8 cellular contexts compared by ENCODE assay signal in genomic region chr7:16431646-16432424, GRCh38. TPM values are rescaled to one million over a fixed set of nuclear protein-coding genes. Genes with fewer than 3 reads are reported as not detected.
DNase-seq lines count a peak whose midpoint lies in the region; ATAC-seq and TF ChIP-seq lines count a peak whose summit lies in the region.

No MANE protein-coding gene starts in this region.

- DNase-seq in AG09309 (ENCODE audit: low read depth) (no peak), GM03348 (ENCODE audit: low spot score) (peak; percentile 16), NCI-H82 treated with DMSO at 0.1 percent for 48 hours (lab: John Stamatoyannopoulos, UW; ENCODE audit: unreplicated experiment) (peak; percentile 26), cerebellar cortex (ENCODE audit: low spot score) (peak; percentile 25), lung microvascular endothelial cell (ENCODE audit: low read depth in 2 of 2) (peak; percentile 13 to 16), NCI-H187 treated with DMSO at 0.1 percent for 48 hours (lab: John Stamatoyannopoulos, UW) (no peak)

- TF ChIP-seq CTCF in AG09309 (IDR thresholded peaks at IDR 0.05; ENCODE audit: control insufficient read depth, insufficient read depth, low read depth, low read length, missing control alignments): peak; percentile 35

- no peak overlapping the region for H3K4me3 ChIP-seq in AG09309 (ENCODE audit: control insufficient read depth, low read depth, low read length)

- ATAC-seq in HG02885 (IDR thresholded peaks at IDR 0.05; ENCODE audit: poor library complexity, unreplicated experiment) (peak; percentile 87), GM19397 (IDR thresholded peaks at IDR 0.05; ENCODE audit: unreplicated experiment) (no peak)

RNA-seq across cellular contexts. Expression of gene CRPPA, which starts 10.5 kb away (rescaled TPM):
- 1.2 and 1.3 TPM in 2 replicates for total RNA-seq in lung microvascular endothelial cell

RNA-seq across cellular contexts. Expression of gene SOSTDC1, which starts 33.7 kb away (rescaled TPM):
- not detected in 2 replicates for total RNA-seq in lung microvascular endothelial cell

Comparison
In these comparisons a context has a peak if more than half of its experiments do, and no peak if none do; other contexts are left out.
1. DNase-seq: peak in GM03348 (single experiment), NCI-H82 treated with DMSO at 0.1 percent for 48 hours (single experiment), cerebellar cortex (single experiment) and lung microvascular endothelial cell (2 of 2); none in AG09309 (single experiment) and NCI-H187 treated with DMSO at 0.1 percent for 48 hours (single experiment).